14 cellular contexts compared by ENCODE assay signal in genomic region chr17:29158096-29158495, GRCh38. TPM values are rescaled to one million over a fixed set of nuclear protein-coding genes. Genes with fewer than 3 reads are reported as not detected.
A peak's percentile ranks its signal among the peaks of the same experiment; 100 is the strongest.
DNase-seq lines count a peak whose midpoint lies in the region; TF ChIP-seq lines count a peak whose summit lies in the region.
"Had no signal": no experiment of that assay in that cellular context is flagged by ENCODE, and none has a peak within 500 bp of the region (broad histone marks: within the 10 kb centered on the region; RNA-seq: fewer than 3 reads in every experiment).

No MANE protein-coding gene starts in this region.

- CTCF ChIA-PET in activated CD4-positive, alpha-beta memory T cell treated with anti-CD3 and anti-CD28 coated beads, Interleukin-2, amount 10 ng/mL, durations not matched to agents 7 days and 5 days (lab: Charles Lee): no interaction called here

- no peak overlapping the region for H3K9ac ChIP-seq in BLaER1 treated with 17β-estradiol and CSF1 and Interleukin-3, amounts not matched to agents 10 nM and 100 nM

- H3K4me2 ChIP-seq in BLaER1 treated with 17β-estradiol and CSF1 and Interleukin-3, amounts not matched to agents 10 nM and 100 nM: peak overlapping the region in 6 of 11 experiments; percentile 55 to 82 (median 77); a peak in 6 of 22 replicates

- WGBS in esophagus squamous epithelium, 2 donors: 73 to 80% methylated on average over 4 to 10 of the region's 11 CpGs

- no peaks in the 10 kb centered on the region for H3K36me3 Mint-ChIP-seq in activated CD4-positive, alpha-beta memory T cell treated with anti-CD3 and anti-CD28 coated beads, Interleukin-2, amount 10 ng/mL, durations not matched to agents 7 days and 5 days (ENCODE audit: low read depth)

- peaks cover 0 to 14% (median 0%) of the 10 kb centered on the region in 11 experiments; a peak in 4 of 22 replicates for H3K36me3 ChIP-seq in BLaER1 treated with 17β-estradiol and CSF1 and Interleukin-3, amounts not matched to agents 10 nM and 100 nM
- H3K36me3 ChIP-seq in SJCRH30 (0 out of 2 replicates have a peak, but pooled peaks cover 2% of the 10 kb centered on the region), esophagus squamous epithelium (peaks cover 0 to 24% (median 0%) of the 10 kb centered on the region in 3 donors)
- H3K36me3 ChIP-seq: cardiac muscle cell had no signal

- no peak overlapping the region for H3K27ac Mint-ChIP-seq in activated CD4-positive, alpha-beta memory T cell treated with anti-CD3 and anti-CD28 coated beads, Interleukin-2, amount 10 ng/mL, durations not matched to agents 7 days and 5 days

- peaks cover 50% of the 10 kb centered on the region for H3K4me1 Mint-ChIP-seq in activated CD4-positive, alpha-beta memory T cell treated with anti-CD3 and anti-CD28 coated beads, Interleukin-2, amount 10 ng/mL, durations not matched to agents 7 days and 5 days

- intact Hi-C loops in esophagus squamous epithelium (cut with DNase I): loop anchor here (10.0 kb wide), 1 partner anchor 137 kb away; the partner anchor contains the start of gene NUFIP2

- no peak for TF ChIP-seq CTCF in esophagus squamous epithelium (IDR thresholded peaks at IDR 0.05)
- no peak for TF ChIP-seq CTCF in retinal pigment epithelial cell (conservative IDR thresholded peaks at IDR 0.05; ENCODE audit: low read depth, low read length)

- H3K27ac ChIP-seq in BLaER1 treated with 17β-estradiol and CSF1 and Interleukin-3, amounts not matched to agents 10 nM and 100 nM: 0 out of 22 replicates have a peak overlapping the region, but pooled peaks of 1 of the 11 experiments have one; percentile 49
- H3K27ac ChIP-seq in SJCRH30 (peak overlapping the region; percentile 83), esophagus squamous epithelium (peak overlapping the region; percentile 39 to 87 (median 82))
- H3K27ac ChIP-seq: cardiac muscle cell had no signal

- H3K27me3 ChIP-seq in BLaER1 treated with 17β-estradiol and CSF1 and Interleukin-3, amounts not matched to agents 10 nM and 100 nM: no peaks in the 10 kb centered on the region
- H3K27me3 ChIP-seq in SJCRH30: no peaks in the 10 kb centered on the region
- H3K27me3 ChIP-seq in esophagus squamous epithelium: no peaks in the 10 kb centered on the region
- H3K27me3 ChIP-seq: cardiac muscle cell had no signal

- POLR2A ChIA-PET in activated CD4-positive, alpha-beta memory T cell treated with anti-CD3 and anti-CD28 coated beads, Interleukin-2, amount 10 ng/mL, durations not matched to agents 7 days and 5 days (lab: Charles Lee): interaction anchor here (0.6 kb wide), 1 partner anchor 19 kb away, joined by 3 read pairs; no protein-coding TSS in a partner anchor

- no peak for TF ChIP-seq POLR2A in esophagus squamous epithelium (IDR thresholded peaks at IDR 0.05)

- H3K27me3 Mint-ChIP-seq in activated CD4-positive, alpha-beta memory T cell treated with anti-CD3 and anti-CD28 coated beads, Interleukin-2, amount 10 ng/mL, durations not matched to agents 7 days and 5 days: no peaks in the 10 kb centered on the region

- H3K4me3 ChIP-seq in BLaER1 treated with 17β-estradiol and CSF1 and Interleukin-3, amounts not matched to agents 10 nM and 100 nM: no peak overlapping the region
- no peak overlapping the region for H3K4me3 ChIP-seq in SJCRH30
- no peak overlapping the region for H3K4me3 ChIP-seq in esophagus squamous epithelium
- peak overlapping the region; percentile 19 for H3K4me3 ChIP-seq in retinal pigment epithelial cell (ENCODE audit: low read length)
- H3K4me3 ChIP-seq: cardiac muscle cell had no signal

- no peak overlapping the region for H3K4me3 Mint-ChIP-seq in activated CD4-positive, alpha-beta memory T cell treated with anti-CD3 and anti-CD28 coated beads, Interleukin-2, amount 10 ng/mL, durations not matched to agents 7 days and 5 days

- H3K4me1 ChIP-seq in BLaER1 treated with 17β-estradiol and CSF1 and Interleukin-3, amounts not matched to agents 10 nM and 100 nM: peaks cover 73 to 92% (median 77%) of the 10 kb centered on the region in 10 experiments
- peaks cover 69% of the 10 kb centered on the region for H3K4me1 ChIP-seq in SJCRH30
- H3K4me1 ChIP-seq in esophagus squamous epithelium: peaks cover 52 to 76% (median 61%) of the 10 kb centered on the region in 3 donors

- DNase-seq in SJCRH30 (peak; percentile 52 to 53), esophagus squamous epithelium (lab: John Stamatoyannopoulos, UW) (no peak), retinal pigment epithelial cell (ENCODE audit: low read depth) (no peak), DMS53 (lab: John Stamatoyannopoulos, UW) (no peak)
- no peak for DNase-seq in effector CD4-positive, alpha-beta T cell
- no peak for DNase-seq in activated CD4-positive, alpha-beta memory T cell treated with anti-CD3 and anti-CD28 coated beads, Interleukin-2, amount 10 ng/mL, durations not matched to agents 7 days and 5 days
- DNase-seq in central memory CD4-positive, alpha-beta T cell: no peak
- DNase-seq: activated CD4-positive, alpha-beta T cell treated with anti-CD3 and anti-CD28 coated beads for 4 hours; activated effector memory CD4-positive, alpha-beta T cell treated with anti-CD3 and anti-CD28 coated beads, Interleukin-2, amount 50 U/mL, for 16 hours; GF-D8; NCI-H187 treated with DMSO at 0.1 percent for 48 hours; T-helper 1 cell had no signal

- no peaks in the 10 kb centered on the region for H3K9me3 Mint-ChIP-seq in activated CD4-positive, alpha-beta memory T cell treated with anti-CD3 and anti-CD28 coated beads, Interleukin-2, amount 10 ng/mL, durations not matched to agents 7 days and 5 days

- peaks cover 0 to 38% (median 13%) of the 10 kb centered on the region in 11 experiments; a peak in 11 of 22 replicates for H4K20me1 ChIP-seq in BLaER1 treated with 17β-estradiol and CSF1 and Interleukin-3, amounts not matched to agents 10 nM and 100 nM

- H3K9me3 ChIP-seq in BLaER1 treated with 17β-estradiol and CSF1 and Interleukin-3, amounts not matched to agents 10 nM and 100 nM (replicated peaks in 1 of 11): no peaks in the 10 kb centered on the region
- H3K9me3 ChIP-seq in SJCRH30 (replicated peaks) (no peaks in the 10 kb centered on the region), esophagus squamous epithelium (no peaks in the 10 kb centered on the region)

RNA-seq across cellular contexts. Expression of gene MYO18A, which starts 22.1 kb away (rescaled TPM):
- 86.9 and 91.9 TPM in 2 replicates for total RNA-seq in SJCRH30 (2014; rRNA removed; shearing (Covaris generic))
- 10 to 100 TPM; 44.0 to 74.9 (median 68.5) TPM for total RNA-seq in esophagus squamous epithelium
- total RNA-seq in activated CD4-positive, alpha-beta memory T cell treated with anti-CD3 and anti-CD28 coated beads, Interleukin-2, amount 10 ng/mL, durations not matched to agents 7 days and 5 days: 100 to 1,000 TPM in 1 of 2 experiments, 10 to 100 TPM in 1; 92.6 to 100 TPM

Comparison
In these comparisons a context has a peak if more than half of its experiments do, and no peak if none do; other contexts are left out.
1. DNase-seq: peak in SJCRH30 (2 of 2); none in esophagus squamous epithelium (single experiment), retinal pigment epithelial cell (single experiment), DMS53 (single experiment), effector CD4-positive, alpha-beta T cell (single experiment), activated CD4-positive, alpha-beta memory T cell treated with anti-CD3 and anti-CD28 coated beads, Interleukin-2, amount 10 ng/mL, durations not matched to agents 7 days and 5 days (single experiment) and central memory CD4-positive, alpha-beta T cell (single experiment).